8 cellular contexts compared by ENCODE assay signal in genomic region chr1:109426278-109427170, GRCh38. TPM values are rescaled to one million over a fixed set of nuclear protein-coding genes. Genes with fewer than 3 reads are reported as not detected.
A peak's percentile ranks its signal among the peaks of the same experiment; 100 is the strongest.
DNase-seq lines count a peak whose midpoint lies in the region; ATAC-seq and TF ChIP-seq lines count a peak whose summit lies in the region.

Gene PSMA5, minus strand, starts transcription at chr1:109426448. Its CDS starts 118 bp downstream, at chr1:109426330.

- no peak for TF ChIP-seq EP300 in suprapubic skin (IDR thresholded peaks at IDR 0.05)

- peaks cover 28% of the 10 kb centered on the region for H3K4me1 ChIP-seq in suprapubic skin

- H3K27ac ChIP-seq in suprapubic skin: peak within 1 kb of the TSS; percentile 82

- H3K9me3 Mint-ChIP-seq in activated naive CD4-positive, alpha-beta T cell treated with anti-CD3 and anti-CD28 coated beads, Interleukin-2, amount 50 U/mL, for 24 hours: no peaks in the 10 kb centered on the region

- peak in 1 of 2 donors; percentile 71 for TF ChIP-seq POLR2A in suprapubic skin (IDR thresholded peaks at IDR 0.05)

- H3K36me3 ChIP-seq in GM06990 (ENCODE audit: control insufficient read depth, insufficient read depth, low read length) (no peaks in the 10 kb centered on the region; the same call in 1 of the 2 replicates), suprapubic skin (no peaks in the 10 kb centered on the region)

- DNase-seq in GM06990 (ENCODE audit: extremely low read depth, insufficient read length) (peak; percentile 94), NCI-H1092 (lab: John Stamatoyannopoulos, UW) (peak; percentile 97), globus pallidus (ENCODE audit: low spot score) (peak; percentile 99), nucleus accumbens (lab: John Stamatoyannopoulos, UW) (peak; percentile 77 to 99 (median 96)), suprapubic skin (ENCODE audit: low spot score in 2 of 2) (peak; percentile 99)

- ATAC-seq in HG02588 (IDR thresholded peaks at IDR 0.05; ENCODE audit: unreplicated experiment): peak; percentile 97
- ATAC-seq in SK-N-SH treated with all-trans-retinoic acid at 6 μM for 48 hours: peak; percentile 99

- H3K36me3 Mint-ChIP-seq in activated naive CD4-positive, alpha-beta T cell treated with anti-CD3 and anti-CD28 coated beads, Interleukin-2, amount 50 U/mL, for 24 hours: peaks cover 11% of the 10 kb centered on the region

- H3K4me3 ChIP-seq in GM06990 (replicated peaks; ENCODE audit: low read depth, low read length): peak within 1 kb of the TSS; percentile 94
- H3K4me3 ChIP-seq in suprapubic skin: peak within 1 kb of the TSS; percentile 70

- H3K4me1 Mint-ChIP-seq in activated naive CD4-positive, alpha-beta T cell treated with anti-CD3 and anti-CD28 coated beads, Interleukin-2, amount 50 U/mL, for 24 hours: peaks cover 31% of the 10 kb centered on the region

- peak within 1 kb of the TSS; percentile 93 for H3K4me3 Mint-ChIP-seq in activated naive CD4-positive, alpha-beta T cell treated with anti-CD3 and anti-CD28 coated beads, Interleukin-2, amount 50 U/mL, for 24 hours

- H3K27me3 ChIP-seq in GM06990 (replicated peaks; ENCODE audit: control insufficient read depth, insufficient read depth, low read length): no peaks in the 10 kb centered on the region
- H3K27me3 ChIP-seq in suprapubic skin: no peaks in the 10 kb centered on the region

- TF ChIP-seq CTCF in GM06990 (IDR thresholded peaks at IDR 0.05; ENCODE audit: insufficient read depth, low read length, poor library complexity, severe bottlenecking): no peak
- TF ChIP-seq CTCF in suprapubic skin (IDR thresholded peaks at IDR 0.05): no peak

- no peaks in the 10 kb centered on the region for H3K9me3 ChIP-seq in suprapubic skin

- peak within 1 kb of the TSS; percentile 76 for H3K27ac Mint-ChIP-seq in activated naive CD4-positive, alpha-beta T cell treated with anti-CD3 and anti-CD28 coated beads, Interleukin-2, amount 50 U/mL, for 24 hours

- under 1% methylated on average over 43 of the region's 51 CpGs for WGBS in suprapubic skin

- H3K27me3 Mint-ChIP-seq in activated naive CD4-positive, alpha-beta T cell treated with anti-CD3 and anti-CD28 coated beads, Interleukin-2, amount 50 U/mL, for 24 hours: no peaks in the 10 kb centered on the region

TF ChIP-seq in SK-N-SH treated with all-trans-retinoic acid at 6 μM for 48 hours, 23 proteins besides CTCF, POLR2A, EP300 and RAD21:
- TF ChIP-seq ISL1 (CRISPR knock-in tag; IDR thresholded peaks at IDR 0.05) (no peak), ZFP3 (CRISPR knock-in tag; IDR thresholded peaks at IDR 0.05) (0 out of 2 replicates have a peak, but pooled peaks have one; percentile 23), RARB (CRISPR knock-in tag; IDR thresholded peaks at IDR 0.05) (no peak)
TF ChIP-seq in SK-N-SH treated with all-trans-retinoic acid at 6 μM for 48 hours: peak in this region for 1.

RNA-seq across cellular contexts. Expression of gene PSMA5, which starts in this region (rescaled TPM):
- total RNA-seq in suprapubic skin: 10 to 100 TPM; 26.2 to 36.2 (median 31.5) TPM

Comparison
In these comparisons a context has a peak if more than half of its experiments do, and no peak if none do; other contexts are left out.
1. Peak in every context shown above with its lines: DNase-seq, ATAC-seq, H3K4me3 ChIP-seq and H3K27ac ChIP-seq.